Comparison of ENCODE assay signal across 20 cellular contexts in genomic region chr1:19193004-19193403, GRCh38. TPM values are rescaled to one million over a fixed set of nuclear protein-coding genes. Genes with fewer than 3 reads are reported as not detected.
DNase-seq lines count a peak whose midpoint lies in the region; ATAC-seq, FAIRE-seq and TF ChIP-seq lines count a peak whose summit lies in the region.
"Had no signal": no experiment of that assay in that cellular context is flagged by ENCODE, and none has a peak within 500 bp of the region (broad histone marks: within the 10 kb centered on the region; RNA-seq: fewer than 3 reads in every experiment).

No MANE protein-coding gene starts in this region.

- no peaks in the 10 kb centered on the region for H3K27me3 ChIP-seq in endodermal cell (ENCODE audit: control insufficient read depth, insufficient read depth, low read length, poor library complexity, severe bottlenecking)
- H3K27me3 ChIP-seq: BLaER1 treated with 17β-estradiol and CSF1 and Interleukin-3, amounts not matched to agents 10 nM and 100 nM had no signal

- H3K9me3 Mint-ChIP-seq in activated CD4-positive, alpha-beta T cell treated with anti-CD3 and anti-CD28 coated beads, Interleukin-2, amount 10 ng/mL, durations not matched to agents 24 days and 14 days: no peaks in the 10 kb centered on the region
- no peaks in the 10 kb centered on the region for H3K9me3 Mint-ChIP-seq in activated T-helper 1 cell treated with anti-CD3 and anti-CD28 coated beads, Interleukin-12 subunit alpha, Interleukin-12 subunit beta, Interleukin-2, Interleukin-4 antibody, amounts not matched to agents 30 ng/mL and 10 ng/mL and 1 ng/mL, durations not matched to agents 14 hours and 24 hours and 36 hours
- H3K9me3 Mint-ChIP-seq in endodermal cell: no peaks in the 10 kb centered on the region
- H3K9me3 Mint-ChIP-seq: CD4-positive, CD25-positive, alpha-beta regulatory T cell; CD8-positive, alpha-beta memory T cell; H9 had no signal

- H3K4me1 Mint-ChIP-seq in activated CD4-positive, alpha-beta T cell treated with anti-CD3 and anti-CD28 coated beads, Interleukin-2, amount 10 ng/mL, durations not matched to agents 24 days and 14 days: peaks cover 7% of the 10 kb centered on the region
- peaks cover 9% of the 10 kb centered on the region for H3K4me1 Mint-ChIP-seq in activated T-helper 1 cell treated with anti-CD3 and anti-CD28 coated beads, Interleukin-12 subunit alpha, Interleukin-12 subunit beta, Interleukin-2, Interleukin-4 antibody, amounts not matched to agents 30 ng/mL and 10 ng/mL and 1 ng/mL, durations not matched to agents 14 hours and 24 hours and 36 hours (ENCODE audit: low read depth)
- H3K4me1 Mint-ChIP-seq in endodermal cell: no peaks in the 10 kb centered on the region
- H3K4me1 Mint-ChIP-seq: B cell; CD8-positive, alpha-beta memory T cell had no signal

- no peak overlapping the region for H3K4me3 ChIP-seq in endodermal cell (ENCODE audit: low read length)
- H3K4me3 ChIP-seq: BLaER1 treated with 17β-estradiol and CSF1 and Interleukin-3, amounts not matched to agents 10 nM and 100 nM had no signal

- H3K9me3 ChIP-seq in endodermal cell (ENCODE audit: control insufficient read depth, low read length): no peaks in the 10 kb centered on the region
- H3K9me3 ChIP-seq: BLaER1 treated with 17β-estradiol and CSF1 and Interleukin-3, amounts not matched to agents 10 nM and 100 nM had no signal

- no peak for ATAC-seq in GM18909 (IDR thresholded peaks at IDR 0.05; ENCODE audit: poor library complexity, unreplicated experiment)

- peak overlapping the region; percentile 34 for H3K27ac Mint-ChIP-seq in activated CD4-positive, alpha-beta T cell treated with anti-CD3 and anti-CD28 coated beads, Interleukin-2, amount 10 ng/mL, durations not matched to agents 24 days and 14 days
- peak overlapping the region; percentile 49 for H3K27ac Mint-ChIP-seq in activated T-helper 1 cell treated with anti-CD3 and anti-CD28 coated beads, Interleukin-12 subunit alpha, Interleukin-12 subunit beta, Interleukin-2, Interleukin-4 antibody, amounts not matched to agents 30 ng/mL and 10 ng/mL and 1 ng/mL, durations not matched to agents 14 hours and 24 hours and 36 hours
- peak overlapping the region; percentile 68 for H3K27ac Mint-ChIP-seq in endodermal cell
- H3K27ac Mint-ChIP-seq: B cell, H9 had no signal

- intact Hi-C loops in activated CD4-positive, alpha-beta T cell treated with anti-CD3 and anti-CD28 coated beads, Interleukin-2, amount 10 ng/mL, durations not matched to agents 24 days and 14 days (cut with micrococcal nuclease): no loop called here
- intact Hi-C loops in activated T-helper 1 cell treated with anti-CD3 and anti-CD28 coated beads, Interleukin-12 subunit alpha, Interleukin-12 subunit beta, Interleukin-2, Interleukin-4 antibody, amounts not matched to agents 30 ng/mL and 10 ng/mL and 1 ng/mL, durations not matched to agents 14 hours and 24 hours and 36 hours (cut with micrococcal nuclease): no loop called here

- H3K4me1 ChIP-seq in endodermal cell (ENCODE audit: control insufficient read depth, insufficient read depth, low read length): no peaks in the 10 kb centered on the region
- H3K4me1 ChIP-seq: BLaER1 treated with 17β-estradiol and CSF1 and Interleukin-3, amounts not matched to agents 10 nM and 100 nM had no signal

- 95 to 100% methylated on average over 2 to 3 of the region's 3 CpGs for whole genome bisulfite sequencing in endodermal cell (ENCODE audit: insufficient coverage in 1 of 2, insufficient read length in 1 of 2), 2 experiments

- DNase-seq in activated CD4-positive, alpha-beta T cell treated with anti-CD3 and anti-CD28 coated beads, Interleukin-2, amount 10 ng/mL, durations not matched to agents 24 days and 14 days: no peak
- no peak for DNase-seq in activated CD4-positive, alpha-beta T cell treated with anti-CD3 and anti-CD28 coated beads for 4 hours
- DNase-seq in activated T-helper 1 cell treated with anti-CD3 and anti-CD28 coated beads, Interleukin-12 subunit alpha, Interleukin-12 subunit beta, Interleukin-2, Interleukin-4 antibody, amounts not matched to agents 30 ng/mL and 10 ng/mL and 1 ng/mL, durations not matched to agents 14 hours and 24 hours and 36 hours (ENCODE audit: low spot score): no peak
- no peak for DNase-seq in endodermal cell
- no peak for DNase-seq in GM12891 (ENCODE audit: insufficient read length, low spot score)
- DNase-seq in NOMO-1 (lab: John Stamatoyannopoulos, UW; ENCODE audit: unreplicated experiment in 2 of 2): no peak
- DNase-seq: 8988T; CD4-positive, CD25-positive, alpha-beta regulatory T cell; CD8-positive, alpha-beta memory T cell; COR-L47; DMS79; GDM1; H9 had no signal

- H3K36me3 Mint-ChIP-seq in activated CD4-positive, alpha-beta T cell treated with anti-CD3 and anti-CD28 coated beads, Interleukin-2, amount 10 ng/mL, durations not matched to agents 24 days and 14 days (ENCODE audit: low read depth): peaks cover 76% of the 10 kb centered on the region
- H3K36me3 Mint-ChIP-seq in activated T-helper 1 cell treated with anti-CD3 and anti-CD28 coated beads, Interleukin-12 subunit alpha, Interleukin-12 subunit beta, Interleukin-2, Interleukin-4 antibody, amounts not matched to agents 30 ng/mL and 10 ng/mL and 1 ng/mL, durations not matched to agents 14 hours and 24 hours and 36 hours (ENCODE audit: low read depth): peaks cover 63% of the 10 kb centered on the region
- H3K36me3 Mint-ChIP-seq in endodermal cell (ENCODE audit: low read depth): peaks cover 78% of the 10 kb centered on the region

- FAIRE-seq in GM12891 (lab: Jason Lieb, UNC): no peak
- FAIRE-seq: D721Med, GM19239, H1 had no signal

- H3K4me3 Mint-ChIP-seq in activated CD4-positive, alpha-beta T cell treated with anti-CD3 and anti-CD28 coated beads, Interleukin-2, amount 10 ng/mL, durations not matched to agents 24 days and 14 days: no peak overlapping the region
- no peak overlapping the region for H3K4me3 Mint-ChIP-seq in activated T-helper 1 cell treated with anti-CD3 and anti-CD28 coated beads, Interleukin-12 subunit alpha, Interleukin-12 subunit beta, Interleukin-2, Interleukin-4 antibody, amounts not matched to agents 30 ng/mL and 10 ng/mL and 1 ng/mL, durations not matched to agents 14 hours and 24 hours and 36 hours
- no peak overlapping the region for H3K4me3 Mint-ChIP-seq in endodermal cell
- H3K4me3 Mint-ChIP-seq: B cell; CD4-positive, CD25-positive, alpha-beta regulatory T cell; CD8-positive, alpha-beta memory T cell; H9 had no signal

- TF ChIP-seq POLR2A in GM12891 (IDR thresholded peaks at IDR 0.05; ENCODE audit: low read depth, low read length): no peak

- peaks cover 90% of the 10 kb centered on the region for H3K36me3 ChIP-seq in endodermal cell (ENCODE audit: control insufficient read depth, insufficient read depth, low read length)

- no peak for TF ChIP-seq CTCF in C4-2B (conservative IDR thresholded peaks at IDR 0.05)
- TF ChIP-seq CTCF in endodermal cell (conservative IDR thresholded peaks at IDR 0.05): no peak

- no peaks in the 10 kb centered on the region for H3K27me3 Mint-ChIP-seq in activated CD4-positive, alpha-beta T cell treated with anti-CD3 and anti-CD28 coated beads, Interleukin-2, amount 10 ng/mL, durations not matched to agents 24 days and 14 days
- H3K27me3 Mint-ChIP-seq in activated T-helper 1 cell treated with anti-CD3 and anti-CD28 coated beads, Interleukin-12 subunit alpha, Interleukin-12 subunit beta, Interleukin-2, Interleukin-4 antibody, amounts not matched to agents 30 ng/mL and 10 ng/mL and 1 ng/mL, durations not matched to agents 14 hours and 24 hours and 36 hours (ENCODE audit: insufficient read depth): no peaks in the 10 kb centered on the region
- no peaks in the 10 kb centered on the region for H3K27me3 Mint-ChIP-seq in endodermal cell (ENCODE audit: insufficient read depth)
- H3K27me3 Mint-ChIP-seq: B cell; CD4-positive, CD25-positive, alpha-beta regulatory T cell; CD8-positive, alpha-beta memory T cell had no signal

- no peak overlapping the region for H3K9ac ChIP-seq in endodermal cell (ENCODE audit: extremely low read depth, low read length, poor library complexity, severe bottlenecking)
- H3K9ac ChIP-seq: BLaER1 treated with 17β-estradiol and CSF1 and Interleukin-3, amounts not matched to agents 10 nM and 100 nM had no signal

- H3K27ac ChIP-seq in C4-2B (peak overlapping the region; percentile 12; the same call in 1 of the 2 replicates), endodermal cell (ENCODE audit: low read depth, low read length) (no peak overlapping the region)
- H3K27ac ChIP-seq: BLaER1 treated with 17β-estradiol and CSF1 and Interleukin-3, amounts not matched to agents 10 nM and 100 nM had no signal

TF ChIP-seq in GM12891, 5 proteins besides CTCF, POLR2A, EP300 and RAD21 (continues in another document):
- TF ChIP-seq TAF1 (IDR thresholded peaks at IDR 0.05; ENCODE audit: low read depth, low read length) (no peak), PAX5 (IDR thresholded peaks at IDR 0.05; ENCODE audit: insufficient read depth, low read length, severe bottlenecking) (no peak), SPI1 (IDR thresholded peaks at IDR 0.05; ENCODE audit: low read depth, low read length) (no peak)

RNA-seq across cellular contexts. Expression of gene UBR4, which starts 17.1 kb away (rescaled TPM):
- 145 and 162 TPM in 2 replicates for total RNA-seq in activated CD4-positive, alpha-beta T cell treated with anti-CD3 and anti-CD28 coated beads, Interleukin-2, amount 10 ng/mL, durations not matched to agents 24 days and 14 days
- total RNA-seq in activated T-helper 1 cell treated with anti-CD3 and anti-CD28 coated beads, Interleukin-12 subunit alpha, Interleukin-12 subunit beta, Interleukin-2, Interleukin-4 antibody, amounts not matched to agents 30 ng/mL and 10 ng/mL and 1 ng/mL, durations not matched to agents 14 hours and 24 hours and 36 hours: 155 and 161 TPM in 2 replicates
- total RNA-seq in endodermal cell: 100 to 1,000 TPM; 148 to 151 TPM
- 97.7 TPM for polyA plus RNA-seq in endodermal cell (2013, experiment 1 of 2)
- polyA plus RNA-seq in endodermal cell (2013, experiment 2 of 2): 88.6 TPM
- polyA plus RNA-seq in GM12891 (2012; ENCODE audit: low read depth, missing spikeins): 78.6 TPM

RNA-seq across cellular contexts. Expression of gene EMC1, which starts 58.3 kb away (rescaled TPM):
- total RNA-seq in activated CD4-positive, alpha-beta T cell treated with anti-CD3 and anti-CD28 coated beads, Interleukin-2, amount 10 ng/mL, durations not matched to agents 24 days and 14 days: 67.9 and 71.1 TPM in 2 replicates
- 63.9 and 78.3 TPM in 2 replicates for total RNA-seq in activated T-helper 1 cell treated with anti-CD3 and anti-CD28 coated beads, Interleukin-12 subunit alpha, Interleukin-12 subunit beta, Interleukin-2, Interleukin-4 antibody, amounts not matched to agents 30 ng/mL and 10 ng/mL and 1 ng/mL, durations not matched to agents 14 hours and 24 hours and 36 hours
- total RNA-seq in endodermal cell: 10 to 100 TPM; 59.0 to 67.5 TPM
- polyA plus RNA-seq in endodermal cell (2013, experiment 1 of 2): 45.9 TPM
- polyA plus RNA-seq in endodermal cell (2013, experiment 2 of 2): 38.7 TPM
- 16.5 TPM for polyA plus RNA-seq in GM12891 (2012; ENCODE audit: low read depth, missing spikeins)

RNA-seq across cellular contexts. Expression of gene MRTO4, which starts 58.6 kb away (rescaled TPM):
- 132 and 135 TPM in 2 replicates for total RNA-seq in activated CD4-positive, alpha-beta T cell treated with anti-CD3 and anti-CD28 coated beads, Interleukin-2, amount 10 ng/mL, durations not matched to agents 24 days and 14 days
- 134 and 137 TPM in 2 replicates for total RNA-seq in activated T-helper 1 cell treated with anti-CD3 and anti-CD28 coated beads, Interleukin-12 subunit alpha, Interleukin-12 subunit beta, Interleukin-2, Interleukin-4 antibody, amounts not matched to agents 30 ng/mL and 10 ng/mL and 1 ng/mL, durations not matched to agents 14 hours and 24 hours and 36 hours
- total RNA-seq in endodermal cell: 10 to 100 TPM; 37.7 to 44.5 TPM
- 29.7 TPM for polyA plus RNA-seq in endodermal cell (2013, experiment 1 of 2)
- polyA plus RNA-seq in endodermal cell (2013, experiment 2 of 2): 27.2 TPM
- polyA plus RNA-seq in GM12891 (2012; ENCODE audit: low read depth, missing spikeins): 31.5 TPM
